In the genomic region with DNA sequence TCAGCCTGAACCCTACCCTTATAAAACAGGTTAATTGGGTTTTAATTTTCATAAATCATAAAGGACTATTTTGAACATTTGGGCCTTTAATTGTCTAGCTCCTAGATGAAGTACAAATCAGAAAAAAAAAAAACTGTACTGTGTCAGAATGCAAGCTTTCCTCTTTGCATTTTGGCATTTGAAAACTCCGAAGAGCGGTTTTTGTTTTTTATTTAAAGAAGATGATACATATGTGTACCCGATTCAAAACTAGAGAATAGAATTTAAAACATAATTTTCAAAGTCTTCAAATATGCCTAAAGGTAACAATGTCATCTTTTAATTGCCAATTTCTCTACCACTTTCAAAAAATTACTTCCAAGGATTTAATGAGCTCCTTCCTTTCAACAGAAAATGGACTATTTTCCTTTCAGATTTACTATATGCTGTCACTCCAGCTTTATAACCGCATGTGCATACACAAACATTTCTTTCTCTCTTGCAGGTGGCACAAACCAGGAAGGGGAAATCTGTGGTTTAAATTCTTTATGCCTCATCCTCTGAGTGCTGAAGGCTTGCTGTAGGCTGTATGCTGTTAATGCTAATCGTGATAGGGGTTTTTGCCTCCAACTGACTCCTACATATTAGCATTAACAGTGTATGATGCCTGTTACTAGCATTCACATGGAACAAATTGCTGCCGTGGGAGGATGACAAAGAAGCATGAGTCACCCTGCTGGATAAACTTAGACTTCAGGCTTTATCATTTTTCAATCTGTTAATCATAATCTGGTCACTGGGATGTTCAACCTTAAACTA, we compare ENCODE assay signal across 1 cellular context.
TF ChIP-seq lines count a peak whose summit lies in the region.

No MANE protein-coding gene starts in this region.

TF ChIP-seq in HepG2, 621 proteins besides CTCF, POLR2A, EP300 and RAD21:
- TF ChIP-seq, protein P1, sequence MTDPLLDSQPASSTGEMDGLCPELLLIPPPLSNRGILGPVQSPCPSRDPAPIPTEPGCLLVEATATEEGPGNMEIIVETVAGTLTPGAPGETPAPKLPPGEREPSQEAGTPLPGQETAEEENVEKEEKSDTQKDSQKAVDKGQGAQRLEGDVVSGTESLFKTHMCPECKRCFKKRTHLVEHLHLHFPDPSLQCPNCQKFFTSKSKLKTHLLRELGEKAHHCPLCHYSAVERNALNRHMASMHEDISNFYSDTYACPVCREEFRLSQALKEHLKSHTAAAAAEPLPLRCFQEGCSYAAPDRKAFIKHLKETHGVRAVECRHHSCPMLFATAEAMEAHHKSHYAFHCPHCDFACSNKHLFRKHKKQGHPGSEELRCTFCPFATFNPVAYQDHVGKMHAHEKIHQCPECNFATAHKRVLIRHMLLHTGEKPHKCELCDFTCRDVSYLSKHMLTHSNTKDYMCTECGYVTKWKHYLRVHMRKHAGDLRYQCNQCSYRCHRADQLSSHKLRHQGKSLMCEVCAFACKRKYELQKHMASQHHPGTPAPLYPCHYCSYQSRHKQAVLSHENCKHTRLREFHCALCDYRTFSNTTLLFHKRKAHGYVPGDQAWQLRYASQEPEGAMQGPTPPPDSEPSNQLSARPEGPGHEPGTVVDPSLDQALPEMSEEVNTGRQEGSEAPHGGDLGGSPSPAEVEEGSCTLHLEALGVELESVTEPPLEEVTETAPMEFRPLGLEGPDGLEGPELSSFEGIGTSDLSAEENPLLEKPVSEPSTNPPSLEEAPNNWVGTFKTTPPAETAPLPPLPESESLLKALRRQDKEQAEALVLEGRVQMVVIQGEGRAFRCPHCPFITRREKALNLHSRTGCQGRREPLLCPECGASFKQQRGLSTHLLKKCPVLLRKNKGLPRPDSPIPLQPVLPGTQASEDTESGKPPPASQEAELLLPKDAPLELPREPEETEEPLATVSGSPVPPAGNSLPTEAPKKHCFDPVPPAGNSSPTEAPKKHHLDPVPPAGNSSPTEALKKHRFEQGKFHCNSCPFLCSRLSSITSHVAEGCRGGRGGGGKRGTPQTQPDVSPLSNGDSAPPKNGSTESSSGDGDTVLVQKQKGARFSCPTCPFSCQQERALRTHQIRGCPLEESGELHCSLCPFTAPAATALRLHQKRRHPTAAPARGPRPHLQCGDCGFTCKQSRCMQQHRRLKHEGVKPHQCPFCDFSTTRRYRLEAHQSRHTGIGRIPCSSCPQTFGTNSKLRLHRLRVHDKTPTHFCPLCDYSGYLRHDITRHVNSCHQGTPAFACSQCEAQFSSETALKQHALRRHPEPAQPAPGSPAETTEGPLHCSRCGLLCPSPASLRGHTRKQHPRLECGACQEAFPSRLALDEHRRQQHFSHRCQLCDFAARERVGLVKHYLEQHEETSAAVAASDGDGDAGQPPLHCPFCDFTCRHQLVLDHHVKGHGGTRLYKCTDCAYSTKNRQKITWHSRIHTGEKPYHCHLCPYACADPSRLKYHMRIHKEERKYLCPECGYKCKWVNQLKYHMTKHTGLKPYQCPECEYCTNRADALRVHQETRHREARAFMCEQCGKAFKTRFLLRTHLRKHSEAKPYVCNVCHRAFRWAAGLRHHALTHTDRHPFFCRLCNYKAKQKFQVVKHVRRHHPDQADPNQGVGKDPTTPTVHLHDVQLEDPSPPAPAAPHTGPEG (CRISPR knock-in tag; IDR thresholded peaks at IDR 0.05) = no peak
- TF ChIP-seq FOSL2 (CRISPR knock-in tag; IDR thresholded peaks at IDR 0.05) (0 out of 2 replicates have a peak, but pooled peaks have one; percentile 12), SYNCRIP (IDR thresholded peaks at IDR 0.05; ENCODE audit: insufficient read depth, low read depth, low read length) (no peak)
